9 cellular contexts compared by ENCODE assay signal in the genomic region with DNA sequence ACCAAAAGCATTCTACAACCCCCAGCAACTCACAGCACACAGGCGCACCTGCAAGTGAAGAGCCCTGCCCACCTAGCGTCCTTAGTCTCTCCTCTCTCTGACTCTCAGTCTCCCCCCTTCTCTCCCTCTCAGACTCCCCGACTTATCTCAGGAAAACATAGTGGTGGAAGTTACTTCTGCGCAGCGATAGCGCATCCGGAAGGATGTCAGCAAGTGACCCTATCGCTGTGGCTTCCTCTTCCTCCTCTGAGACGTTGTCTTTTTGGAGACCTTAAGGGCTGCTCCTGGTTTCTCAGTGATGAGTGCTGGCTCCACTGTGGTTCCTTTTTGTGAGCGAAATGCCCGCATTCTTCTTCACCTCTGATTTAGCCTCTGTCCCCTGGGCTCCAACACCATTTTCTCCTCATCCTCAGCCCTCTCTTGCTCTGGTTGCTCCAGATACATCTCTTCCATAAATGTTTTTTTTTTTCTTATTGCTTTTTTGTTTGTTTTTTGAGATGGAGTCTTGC. TPM values are rescaled to one million over a fixed set of nuclear protein-coding genes. Genes with fewer than 3 reads are reported as not detected.
DNase-seq lines count a peak whose midpoint lies in the region; ATAC-seq and TF ChIP-seq lines count a peak whose summit lies in the region.
"Had no signal": no experiment of that assay in that cellular context is flagged by ENCODE, and none has a peak within 500 bp of the region (broad histone marks: within the 10 kb centered on the region; RNA-seq: fewer than 3 reads in every experiment).

No MANE protein-coding gene starts in this region.

- no peak for TF ChIP-seq CTCF in Calu3 (IDR thresholded peaks at IDR 0.05; ENCODE audit: unreplicated experiment)
- TF ChIP-seq CTCF in natural killer cell (IDR thresholded peaks at IDR 0.05), result no peak

- H3K36me3 Mint-ChIP-seq in Calu3 (ENCODE audit: insufficient read depth, unreplicated experiment) (peaks cover 40% of the 10 kb centered on the region), natural killer cell (no peaks in the 10 kb centered on the region)
- no peaks in the 10 kb centered on the region for H3K36me3 Mint-ChIP-seq in activated naive CD4-positive, alpha-beta T cell treated with anti-CD3 and anti-CD28 coated beads for 36 hours (ENCODE audit: low read depth)

- H3K27me3 Mint-ChIP-seq in Calu3 (ENCODE audit: unreplicated experiment) (peaks cover 47% of the 10 kb centered on the region), natural killer cell (ENCODE audit: low read depth in 2 of 2) (peaks cover 0 to 20% of the 10 kb centered on the region in 2 donors)
- no peaks in the 10 kb centered on the region for H3K27me3 Mint-ChIP-seq in activated naive CD4-positive, alpha-beta T cell treated with anti-CD3 and anti-CD28 coated beads for 36 hours (ENCODE audit: low read depth)

- no peak for ATAC-seq in natural killer cell
- no peak for ATAC-seq in HG03108 (IDR thresholded peaks at IDR 0.05; ENCODE audit: unreplicated experiment)

- H3K27ac Mint-ChIP-seq in Calu3 (ENCODE audit: unreplicated experiment) (peak overlapping the region; percentile 67), natural killer cell (peak overlapping the region; percentile 76 to 82)
- H3K27ac Mint-ChIP-seq in activated naive CD4-positive, alpha-beta T cell treated with anti-CD3 and anti-CD28 coated beads for 36 hours, result peak overlapping the region; percentile 92

- intact Hi-C loops in Calu3 (cut with micrococcal nuclease; ENCODE audit: unreplicated experiment), result no loop called here
- intact Hi-C loops in activated naive CD4-positive, alpha-beta T cell treated with anti-CD3 and anti-CD28 coated beads for 36 hours (cut with micrococcal nuclease), result loop anchor here (5.0 to 10.0 kb wide), 6 partner anchors 75 to 1002 kb away; a partner anchor contains a TSS
- intact Hi-C loops in natural killer cell (cut with micrococcal nuclease), result loop anchor here (5.0 to 10.0 kb wide), 2 partner anchors 410 to 1102 kb away; a partner anchor contains a TSS

- BruUV-seq in Calu3 (replicated peaks; lab: Mats Ljungman, UMichigan), result no TSS peak

- H3K4me3 Mint-ChIP-seq in Calu3 (ENCODE audit: low read depth, unreplicated experiment) (peak overlapping the region; percentile 75), natural killer cell (peak overlapping the region; percentile 89)
- H3K4me3 Mint-ChIP-seq in activated naive CD4-positive, alpha-beta T cell treated with anti-CD3 and anti-CD28 coated beads for 36 hours, result peak overlapping the region; percentile 89

- H3K4me1 Mint-ChIP-seq in Calu3 (ENCODE audit: low read depth, unreplicated experiment) (peaks cover 16% of the 10 kb centered on the region), natural killer cell (peaks cover 15 to 31% of the 10 kb centered on the region in 2 donors)
- peaks cover 57% of the 10 kb centered on the region for H3K4me1 Mint-ChIP-seq in activated naive CD4-positive, alpha-beta T cell treated with anti-CD3 and anti-CD28 coated beads for 36 hours (ENCODE audit: low read depth)

- CTCF ChIA-PET in Calu3 (lab: Charles Lee), result no interaction called here
- CTCF ChIA-PET in activated naive CD4-positive, alpha-beta T cell treated with anti-CD3 and anti-CD28 coated beads for 36 hours (lab: Charles Lee), result no interaction called here

- H3K9me3 Mint-ChIP-seq in Calu3 (ENCODE audit: low read depth, unreplicated experiment) (no peaks in the 10 kb centered on the region), natural killer cell (no peaks in the 10 kb centered on the region)
- H3K9me3 Mint-ChIP-seq in activated naive CD4-positive, alpha-beta T cell treated with anti-CD3 and anti-CD28 coated beads for 36 hours, result no peaks in the 10 kb centered on the region

- no peak for DNase-seq in Calu3
- peak; percentile 80 for DNase-seq in MV-4-11 (lab: John Stamatoyannopoulos, UW)
- peak; percentile 54 for DNase-seq in activated naive CD4-positive, alpha-beta T cell treated with anti-CD3 and anti-CD28 coated beads for 36 hours
- DNase-seq in natural killer cell, result no peak
- no peak for DNase-seq in NCI-H69 (lab: John Stamatoyannopoulos, UW)
- DNase-seq in NK-92 treated with Interleukin-12 subunit alpha and Interleukin-12 subunit beta, amount 100 ng/mL, for 24 hours (lab: John Stamatoyannopoulos, UW), result no peak
- DNase-seq in effector CD4-positive, alpha-beta T cell, result no peak
- DNase-seq: NCI-H82 had no signal

RNA-seq across cellular contexts. Expression of a gene that starts 1.4 kb away (rescaled TPM):
- 45.0 and 45.4 TPM in 2 replicates for total RNA-seq in Calu3 (2022)
- 10 to 100 TPM; 56.0 to 61.1 TPM for total RNA-seq in activated naive CD4-positive, alpha-beta T cell treated with anti-CD3 and anti-CD28 coated beads for 36 hours
- 10 to 100 TPM; 23.2 to 28.4 (median 24.1) TPM for total RNA-seq in natural killer cell

RNA-seq across cellular contexts. Expression of a gene that starts 2.5 kb away (rescaled TPM):
- total RNA-seq in Calu3 (2022), result 3.6 and 4.2 TPM in 2 replicates
- 1 to 10 TPM; 4.7 to 5.8 TPM for total RNA-seq in activated naive CD4-positive, alpha-beta T cell treated with anti-CD3 and anti-CD28 coated beads for 36 hours
- total RNA-seq in natural killer cell, result 1 to 10 TPM; 2.1 to 6.2 (median 2.5) TPM

RNA-seq across cellular contexts. Expression of a gene that starts 13.1 kb away (rescaled TPM):
- total RNA-seq in Calu3 (2022) (189 and 234 TPM in 2 replicates), natural killer cell (1 to 10 TPM in 2 of 3 donors, not detected in 1; 1.5 to 4.0 TPM)
- not detected for total RNA-seq in activated naive CD4-positive, alpha-beta T cell treated with anti-CD3 and anti-CD28 coated beads for 36 hours

RNA-seq across cellular contexts. Expression of a gene that starts 18.5 kb away (rescaled TPM):
- total RNA-seq in Calu3 (2022), result 9.7 and 11.9 TPM in 2 replicates
- 1 to 10 TPM; 2.5 to 2.7 TPM for total RNA-seq in activated naive CD4-positive, alpha-beta T cell treated with anti-CD3 and anti-CD28 coated beads for 36 hours
- 10 to 100 TPM; 16.6 to 29.2 (median 25.6) TPM for total RNA-seq in natural killer cell

RNA-seq across cellular contexts. Expression of a gene that starts 52.8 kb away (rescaled TPM):
- total RNA-seq in Calu3 (2022), result 1,023 and 1,082 TPM in 2 replicates
- total RNA-seq in activated naive CD4-positive, alpha-beta T cell treated with anti-CD3 and anti-CD28 coated beads for 36 hours, result 10 to 100 TPM; 35.3 to 36.5 TPM
- total RNA-seq in natural killer cell, result 10 to 100 TPM in 1 of 3 donors, 1 to 10 TPM in 2; 2.7 to 13.7 (median 6.9) TPM

Comparison
In these comparisons a context has a peak if more than half of its experiments do, and no peak if none do; other contexts are left out.
1. DNase-seq: peak in MV-4-11 (single experiment) and activated naive CD4-positive, alpha-beta T cell treated with anti-CD3 and anti-CD28 coated beads for 36 hours (single experiment); none in Calu3 (single experiment), natural killer cell (single experiment), NCI-H69 (single experiment), NK-92 treated with Interleukin-12 subunit alpha and Interleukin-12 subunit beta, amount 100 ng/mL, for 24 hours (single experiment) and effector CD4-positive, alpha-beta T cell (single experiment).
2. RNA of a gene that starts 13.1 kb away (total RNA-seq): 189 to 234 TPM in Calu3; 1.5 to 4.0 TPM in natural killer cell and not detected in activated naive CD4-positive, alpha-beta T cell treated with anti-CD3 and anti-CD28 coated beads for 36 hours; every median in the first group is over 10 times any median in the second.
3. Peak in every context shown above with its lines, with median percentiles within 50 percentile points of each other: H3K27ac Mint-ChIP-seq and H3K4me3 Mint-ChIP-seq.